Comparison of ENCODE assay signal across 8 cellular contexts in genomic region chr5:37774912-37775483, GRCh38.
A peak's percentile ranks its signal among the peaks of the same experiment; 100 is the strongest.
DNase-seq lines count a peak whose midpoint lies in the region; ATAC-seq and TF ChIP-seq lines count a peak whose summit lies in the region.

No MANE protein-coding gene starts in this region.

- H3K9me3 Mint-ChIP-seq in naive B cell = peaks cover 4 to 37% (median 13%) of the 10 kb centered on the region in 7 donors

- peak; percentile 52 for TF ChIP-seq RAD21 in Ishikawa (IDR thresholded peaks at IDR 0.05; ENCODE audit: low read depth)

- ATAC-seq in naive B cell (ENCODE audit: low read depth in 2 of 2) (no peak), GM21381 (IDR thresholded peaks at IDR 0.05; ENCODE audit: unreplicated experiment) (no peak)

- H3K27ac Mint-ChIP-seq in naive B cell = no peak overlapping the region

- TF ChIP-seq EP300 in Ishikawa (IDR thresholded peaks at IDR 0.05; ENCODE audit: borderline replicate concordance) = no peak

- H3K36me3 Mint-ChIP-seq in naive B cell = peaks cover 0 to 8% of the 10 kb centered on the region in 2 donors

- peak overlapping the region in 1 of 8 donors; percentile 1 for H3K4me3 Mint-ChIP-seq in naive B cell

- peaks cover 3 to 7% (median 5%) of the 10 kb centered on the region in 3 donors for H3K27me3 Mint-ChIP-seq in naive B cell

- DNase-seq in DMS 273 (lab: John Stamatoyannopoulos, UW; ENCODE audit: unreplicated experiment) = peak; percentile 83
- no peak for DNase-seq in DMS 273 treated with DMSO at 0.1 percent for 48 hours (lab: John Stamatoyannopoulos, UW)
- peak; percentile 45 for DNase-seq in amniotic epithelial cell (ENCODE audit: low read depth)
- peak; percentile 2 for DNase-seq in naive B cell
- DNase-seq in NCI-H345 treated with DMSO at 0.1 percent for 48 hours (lab: John Stamatoyannopoulos, UW; ENCODE audit: unreplicated experiment) = no peak
- no peak for DNase-seq in middle frontal gyrus (ENCODE audit: extremely low spot score, low spot score)

- H3K4me1 Mint-ChIP-seq in naive B cell = no peaks in the 10 kb centered on the region

TF ChIP-seq in Ishikawa, 13 proteins besides CTCF, POLR2A, EP300 and RAD21:
- TF ChIP-seq NFIC (IDR thresholded peaks at IDR 0.05) (no peak), CREB1 (IDR thresholded peaks at IDR 0.05; ENCODE audit: low read depth) (no peak), MAX (IDR thresholded peaks at IDR 0.05) (no peak), EGR1 (IDR thresholded peaks at IDR 0.05) (no peak), TEAD4 (IDR thresholded peaks at IDR 0.05) (no peak), CEBPB (IDR thresholded peaks at IDR 0.05) (no peak), FOXM1 (IDR thresholded peaks at IDR 0.05; ENCODE audit: borderline replicate concordance, low read depth) (no peak), USF1 (IDR thresholded peaks at IDR 0.05) (no peak), TCF12 (IDR thresholded peaks at IDR 0.05; ENCODE audit: low read depth) (no peak), REST (IDR thresholded peaks at IDR 0.05; ENCODE audit: low read depth) (no peak)

Comparison
In these comparisons a context has a peak if more than half of its experiments do, and no peak if none do; other contexts are left out.
1. DNase-seq: peak in DMS 273 (single experiment), amniotic epithelial cell (single experiment) and naive B cell (single experiment); none in DMS 273 treated with DMSO at 0.1 percent for 48 hours (single experiment), NCI-H345 treated with DMSO at 0.1 percent for 48 hours (single experiment) and middle frontal gyrus (single experiment).